ENCODE assay signal across 8 cellular contexts in the genomic region with DNA sequence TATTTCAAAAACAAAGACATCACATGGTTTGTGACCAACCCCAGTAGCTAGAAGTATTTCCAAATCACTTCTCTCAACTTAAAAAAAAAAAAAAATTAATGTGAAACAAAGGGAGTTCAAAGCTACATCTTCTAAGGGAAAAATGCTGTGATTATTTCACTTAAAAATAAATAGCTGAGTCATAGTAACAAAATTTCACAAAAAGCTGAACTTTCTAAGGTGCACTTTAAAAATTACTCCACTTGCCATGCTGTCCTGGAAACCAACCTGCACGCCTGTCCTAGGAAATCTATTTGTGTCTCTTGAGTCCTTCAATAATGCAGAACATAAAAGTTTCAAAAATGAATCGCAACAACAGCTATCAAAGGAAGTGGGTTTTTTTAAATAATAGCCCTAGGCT. TPM values are rescaled to one million over a fixed set of nuclear protein-coding genes. Genes with fewer than 3 reads are reported as not detected.
DNase-seq lines count a peak whose midpoint lies in the region; ATAC-seq, FAIRE-seq and TF ChIP-seq lines count a peak whose summit lies in the region.

No MANE protein-coding gene starts in this region.

- no peak overlapping the region for H2BK120ac ChIP-seq in mesendoderm (ENCODE audit: low read depth, low read length)

- no peak overlapping the region for H3K23ac ChIP-seq in mesendoderm (ENCODE audit: low read length)

- no peak overlapping the region for H2BK5ac ChIP-seq in mesendoderm (ENCODE audit: low read length)

- H3K36me3 ChIP-seq in skeletal muscle tissue (ENCODE audit: control insufficient read depth in 3 of 3, insufficient read depth in 3 of 3, low read length in 3 of 3) (no peaks in the 10 kb centered on the region), mesendoderm (ENCODE audit: control insufficient read depth, insufficient read depth, low read length) (no peaks in the 10 kb centered on the region)

- FAIRE-seq in GM12891 (lab: Jason Lieb, UNC), result no peak

- H3K79me1 ChIP-seq in mesendoderm (ENCODE audit: low read length), result peaks cover 11% of the 10 kb centered on the region

- H3K4me3 Mint-ChIP-seq in T-helper 17 cell, result peak overlapping the region; percentile 97

- no peaks in the 10 kb centered on the region for H3K27me3 Mint-ChIP-seq in T-helper 17 cell

- H4K8ac ChIP-seq in mesendoderm (ENCODE audit: low read depth, low read length), result no peak overlapping the region

- H3K4me2 ChIP-seq in mesendoderm (ENCODE audit: low read length), result no peak overlapping the region

- H3K9me3 ChIP-seq in T-helper 17 cell (ENCODE audit: control insufficient read depth, low read length, poor library complexity, severe bottlenecking), result no peaks in the 10 kb centered on the region
- H3K9me3 ChIP-seq in skeletal muscle tissue (ENCODE audit: control insufficient read depth in 3 of 3, low read length in 3 of 3), result no peaks in the 10 kb centered on the region

- H3K4me3 ChIP-seq in GM12865 (ENCODE audit: low read depth, low read length) (peak overlapping the region; percentile 82), fibroblast of pulmonary artery (replicated peaks; ENCODE audit: low read depth, low read length) (peak overlapping the region; percentile 73), skeletal muscle tissue (ENCODE audit: low read length in 3 of 3) (peak overlapping the region in 2 of 3 donors; percentile 81 to 88), mesendoderm (ENCODE audit: low read length) (no peak overlapping the region)

- peaks cover 27% of the 10 kb centered on the region for H3K79me2 ChIP-seq in mesendoderm (ENCODE audit: control insufficient read depth, insufficient read depth, low read length)

- H3K27ac ChIP-seq in skeletal muscle tissue (ENCODE audit: low read depth, low read length) (peak overlapping the region; percentile 93), mesendoderm (ENCODE audit: low read depth, low read length) (no peak overlapping the region)

- H3K9ac ChIP-seq in skeletal muscle tissue (ENCODE audit: low read depth in 1 of 3, low read length in 3 of 3) (peak overlapping the region; percentile 87 to 98 (median 92)), mesendoderm (ENCODE audit: low read length) (no peak overlapping the region)

- H3K4me1 ChIP-seq in skeletal muscle tissue (ENCODE audit: control insufficient read depth in 3 of 3, insufficient read depth in 3 of 3, low read length in 3 of 3), result peaks cover 12 to 23% (median 17%) of the 10 kb centered on the region in 3 donors
- H3K4me1 ChIP-seq in mesendoderm (ENCODE audit: control insufficient read depth, low read depth, low read length), result peaks cover 6% of the 10 kb centered on the region

- H2AK5ac ChIP-seq in mesendoderm (ENCODE audit: low read length), result no peak overlapping the region

- no peak overlapping the region for H3K4ac ChIP-seq in mesendoderm (ENCODE audit: low read depth, low read length)

- peaks cover 33% of the 10 kb centered on the region for H3K4me1 Mint-ChIP-seq in T-helper 17 cell

- H2BK15ac ChIP-seq in mesendoderm (replicated peaks; ENCODE audit: low read depth), result no peak overlapping the region

- no peak for ATAC-seq in T-helper 17 cell

- no peak for TF ChIP-seq POLR2A in GM12891 (IDR thresholded peaks at IDR 0.05; ENCODE audit: low read depth, low read length)

- DNase-seq in GM12865 (ENCODE audit: low read depth) (no peak), T-helper 17 cell (no peak), fibroblast of pulmonary artery (ENCODE audit: low read depth) (peak; percentile 32), mesendoderm (no peak), GM12891 (ENCODE audit: insufficient read length, low spot score) (no peak), dermis blood vessel endothelial cell (no peak), NCI-H524 treated with DMSO at 0.1 percent for 48 hours (lab: John Stamatoyannopoulos, UW) (no peak)

- H3K56ac ChIP-seq in mesendoderm (ENCODE audit: low read length), result no peak overlapping the region

- H3K27ac Mint-ChIP-seq in T-helper 17 cell, result peak overlapping the region; percentile 86

- no peaks in the 10 kb centered on the region for H3K36me3 Mint-ChIP-seq in T-helper 17 cell (ENCODE audit: low read depth)

- WGBS in mesendoderm (ENCODE audit: extremely low coverage, insufficient coverage, low lambda C conversion rate), result no CpG with 5 or more reads among the region's 2 CpGs

- no peak overlapping the region for H3K18ac ChIP-seq in mesendoderm (ENCODE audit: low read length)

- H3K27me3 ChIP-seq in skeletal muscle tissue (ENCODE audit: control insufficient read depth in 3 of 3, insufficient read depth in 3 of 3, low read length in 3 of 3) (no peaks in the 10 kb centered on the region), mesendoderm (ENCODE audit: insufficient read depth, low read length, poor library complexity) (no peaks in the 10 kb centered on the region)

- H4K5ac ChIP-seq in mesendoderm (ENCODE audit: low read length), result no peak overlapping the region

- TF ChIP-seq CTCF in GM12865 (IDR thresholded peaks at IDR 0.05; ENCODE audit: insufficient read depth, low read depth, low read length, missing control alignments) (no peak), fibroblast of pulmonary artery (IDR thresholded peaks at IDR 0.05; ENCODE audit: low read length, missing control alignments) (no peak)

TF ChIP-seq in GM12891, 5 proteins besides CTCF, POLR2A, EP300 and RAD21:
- TF ChIP-seq POU2F2 (IDR thresholded peaks at IDR 0.05; ENCODE audit: low read depth, low read length) (no peak), SPI1 (IDR thresholded peaks at IDR 0.05; ENCODE audit: low read depth, low read length) (no peak), POLR2AphosphoS5 (IDR thresholded peaks at IDR 0.05; ENCODE audit: low read depth, low read length) (no peak), TAF1 (IDR thresholded peaks at IDR 0.05; ENCODE audit: low read depth, low read length) (no peak), PAX5 (IDR thresholded peaks at IDR 0.05; ENCODE audit: insufficient read depth, low read length, severe bottlenecking) (no peak)

RNA-seq across cellular contexts. Expression of gene ACAP2, which starts 1.8 kb away (rescaled TPM):
- total RNA-seq in T-helper 17 cell, result 10 to 100 TPM; 78.6 to 85.8 TPM
- total RNA-seq in skeletal muscle tissue, result 52.7 TPM
- polyA plus RNA-seq in mesendoderm (2013, experiment 1 of 2), result 16.9 TPM
- polyA plus RNA-seq in mesendoderm (2013, experiment 2 of 2), result 16.7 TPM
- polyA plus RNA-seq in GM12891 (2012; ENCODE audit: low read depth, missing spikeins), result 10.7 TPM
- 63.3 and 66.9 TPM in 2 replicates for total RNA-seq in dermis blood vessel endothelial cell
